18 cellular contexts compared by ENCODE assay signal in genomic region chr6:12339808-12340487, GRCh38. TPM values are rescaled to one million over a fixed set of nuclear protein-coding genes. Genes with fewer than 3 reads are reported as not detected.
DNase-seq lines count a peak whose midpoint lies in the region; ATAC-seq, FAIRE-seq and TF ChIP-seq lines count a peak whose summit lies in the region.
"Had no signal": no experiment of that assay in that cellular context is flagged by ENCODE, and none has a peak within 500 bp of the region (broad histone marks: within the 10 kb centered on the region; RNA-seq: fewer than 3 reads in every experiment).

No MANE protein-coding gene starts in this region.

- 18% methylated on average over 4 of the region's 12 CpGs; no CpG with 5 or more reads in 1 of the 2 experiments for WGBS in IMR-90 (ENCODE audit: extremely low coverage in 2 of 2, insufficient read length in 1 of 2), 2 experiments
- WGBS in K562 (ENCODE audit: insufficient coverage, low coverage, missing lambda C conversion rate), result under 1% methylated on average over 12 of the region's 12 CpGs
- WGBS in mesenchymal stem cell, result 85% methylated on average over 11 of the region's 12 CpGs
- 81 to 85% methylated on average over 12 of the region's 12 CpGs for WGBS in pancreas, 2 donors

- H3K9ac ChIP-seq in IMR-90 (ENCODE audit: low read depth, low read length) (no peak overlapping the region), K562 (ENCODE audit: insufficient read depth in 1 of 2, low read depth in 2 of 2, low read length in 2 of 2) (no peak overlapping the region), mesenchymal stem cell (ENCODE audit: low read length) (no peak overlapping the region)

- POLR2A ChIA-PET in IMR-90 (lab: Charles Lee; ENCODE audit: unreplicated experiment) (no interaction called here), K562 (lab: Yijun Ruan, JAX) (no interaction called here)

- H2BK120ac ChIP-seq in IMR-90 (ENCODE audit: low read depth, low read length) (no peak overlapping the region), mesenchymal stem cell (ENCODE audit: low read depth, low read length) (no peak overlapping the region)

- dilution Hi-C loops in IMR-90 (cut with HindIII; ENCODE audit: low sequenced_read_pairs, unreplicated experiment), result no loop called here

- no peak overlapping the region for H3K18ac ChIP-seq in IMR-90 (ENCODE audit: low read depth, low read length)
- no peak overlapping the region for H3K18ac ChIP-seq in mesenchymal stem cell (ENCODE audit: low read depth in 1 of 2, low read length in 2 of 2)

- H3K27ac ChIP-seq in IMR-90 (ENCODE audit: insufficient read depth, low read length) (no peak overlapping the region), K562 (ENCODE audit: extremely low read depth, low read depth, low read length) (no peak overlapping the region), mesenchymal stem cell (ENCODE audit: low read length, poor library complexity, severe bottlenecking) (no peak overlapping the region), pancreas (peak overlapping the region in 1 of 4 donors; percentile 25)
- H3K27ac ChIP-seq: HL-60 had no signal

- no peak overlapping the region for H2AK9ac ChIP-seq in IMR-90 (replicated peaks; ENCODE audit: low read depth, low read length, poor library complexity)

- no peak overlapping the region for H3K56ac ChIP-seq in IMR-90 (ENCODE audit: extremely low read depth, insufficient read depth, low read length)

- H3K27me3 ChIP-seq in IMR-90 (ENCODE audit: control insufficient read depth, insufficient read depth, low read length) (peaks cover 5% of the 10 kb centered on the region; the same call in 1 of the 2 replicates), K562 (ENCODE audit: control insufficient read depth in 2 of 2, insufficient read depth in 2 of 2, low read length in 2 of 2) (peaks cover 23 to 41% of the 10 kb centered on the region in 2 experiments), mesenchymal stem cell (ENCODE audit: control insufficient read depth in 1 of 2, insufficient read depth in 1 of 2, low read length in 2 of 2) (peaks cover 0 to 45% of the 10 kb centered on the region in 2 experiments), pancreas (no peaks in the 10 kb centered on the region)

- no peaks in the 10 kb centered on the region for H3K36me3 ChIP-seq in IMR-90 (ENCODE audit: control insufficient read depth, insufficient read depth, low read length)
- H3K36me3 ChIP-seq in K562 (ENCODE audit: control insufficient read depth, insufficient read depth, low read length), result no peaks in the 10 kb centered on the region
- H3K36me3 ChIP-seq in mesenchymal stem cell (ENCODE audit: control insufficient read depth in 1 of 2, insufficient read depth in 2 of 2, low read depth in 1 of 2, low read length in 2 of 2), result no peaks in the 10 kb centered on the region
- H3K36me3 ChIP-seq in pancreas, result no peaks in the 10 kb centered on the region
- H3K36me3 ChIP-seq: HAP-1 had no signal

- CTCF ChIA-PET in IMR-90 (lab: Yijun Ruan, JAX), result no interaction called here
- CTCF ChIA-PET in K562 (lab: Yijun Ruan, JAX; ENCODE audit: low intra/inter-chr PET ratio), result no interaction called here

- BruUV-seq in IMR-90 (replicated peaks; lab: Mats Ljungman, UMichigan) (no TSS peak), K562 (replicated peaks; lab: Mats Ljungman, UMichigan) (no TSS peak)

- FAIRE-seq in K562 (lab: Jason Lieb, UNC) (no peak), pancreas (lab: Jason Lieb, UNC) (no peak)

- H4K8ac ChIP-seq in IMR-90 (ENCODE audit: low read depth in 2 of 2, low read length in 2 of 2) (no peak overlapping the region), mesenchymal stem cell (ENCODE audit: low read length) (no peak overlapping the region)

- ATAC-seq in IMR-90 (ENCODE audit: low read depth) (no peak), K562 (peak; percentile 29; the same call in 1 of the 3 replicates), GM18502 (IDR thresholded peaks at IDR 0.05; ENCODE audit: poor library complexity, unreplicated experiment) (no peak), pancreas (no peak)
- ATAC-seq: PC-3, T-cell had no signal

- H3K23ac ChIP-seq in IMR-90 (ENCODE audit: low read depth, low read length) (no peak overlapping the region; the same call in 1 of the 2 replicates), mesenchymal stem cell (ENCODE audit: low read length in 2 of 2) (peak overlapping the region in 1 of 2 experiments; percentile 10)

- TF ChIP-seq CTCF in IMR-90 (conservative IDR thresholded peaks at IDR 0.05; ENCODE audit: low read depth, low read length) (no peak), K562 (IDR thresholded peaks at IDR 0.05 in 2 of 3, conservative IDR thresholded peaks at IDR 0.05 in 1 of 3; ENCODE audit: insufficient read depth in 2 of 3, low read depth in 1 of 3, low read length in 3 of 3) (no peak), pancreas (IDR thresholded peaks at IDR 0.05) (no peak)

- no peak overlapping the region for H3K4me3 ChIP-seq in IMR-90 (ENCODE audit: insufficient read depth, low read depth, low read length)
- no peak overlapping the region for H3K4me3 ChIP-seq in K562
- no peak overlapping the region for H3K4me3 ChIP-seq in mesenchymal stem cell (ENCODE audit: insufficient read depth in 1 of 2, low read depth in 1 of 2, low read length in 2 of 2)
- no peak overlapping the region for H3K4me3 ChIP-seq in pancreas
- H3K4me3 ChIP-seq: HAP-1 had no signal

- H2BK20ac ChIP-seq in IMR-90 (ENCODE audit: low read depth, low read length), result no peak overlapping the region

- H4K91ac ChIP-seq in IMR-90 (ENCODE audit: insufficient read depth, low read depth, low read length) (no peak overlapping the region), mesenchymal stem cell (ENCODE audit: low read length) (no peak overlapping the region)

- H3K79me1 ChIP-seq in IMR-90 (ENCODE audit: low read depth in 1 of 2, low read length in 2 of 2) (no peaks in the 10 kb centered on the region), mesenchymal stem cell (replicated peaks; ENCODE audit: low read length, poor library complexity, severe bottlenecking) (no peaks in the 10 kb centered on the region)

- peak overlapping the region; percentile 24; the same call in 1 of the 2 replicates for H3K4ac ChIP-seq in IMR-90 (ENCODE audit: low read depth, low read length)
- no peak overlapping the region for H3K4ac ChIP-seq in mesenchymal stem cell (ENCODE audit: low read depth in 1 of 2, low read length in 2 of 2)

- no peaks in the 10 kb centered on the region; the same call in 1 of the 2 replicates for H3K9me1 ChIP-seq in IMR-90 (ENCODE audit: insufficient read depth, low read length)
- no peaks in the 10 kb centered on the region for H3K9me1 ChIP-seq in K562 (ENCODE audit: control insufficient read depth, insufficient read depth, low read length)

- H2BK12ac ChIP-seq in mesenchymal stem cell (ENCODE audit: low read length in 2 of 2), result no peak overlapping the region

- H3K4me1 ChIP-seq in IMR-90 (ENCODE audit: control insufficient read depth, insufficient read depth, low read length) (peaks cover 7% of the 10 kb centered on the region), K562 (replicated peaks in 1 of 2; ENCODE audit: control insufficient read depth in 2 of 2, insufficient read depth in 2 of 2, low read length in 2 of 2) (no peaks in the 10 kb centered on the region), mesenchymal stem cell (ENCODE audit: control insufficient read depth, insufficient read depth, low read depth, low read length) (peaks cover 19% of the 10 kb centered on the region), pancreas (peaks cover 28 to 52% (median 52%) of the 10 kb centered on the region in 3 donors)

- H2BK15ac ChIP-seq in IMR-90 (ENCODE audit: low read depth, low read length) (no peak overlapping the region), mesenchymal stem cell (ENCODE audit: low read depth, poor library complexity, severe bottlenecking) (no peak overlapping the region)

- in situ Hi-C loops in IMR-90 (cut with MboI; ENCODE audit: low sequenced_read_pairs) (no loop called here), K562 (cut with MboI) (no loop called here)

- no peak overlapping the region for H3K14ac ChIP-seq in IMR-90 (replicated peaks; ENCODE audit: low read depth, low read length)
- H3K14ac ChIP-seq in mesenchymal stem cell (ENCODE audit: low read length in 2 of 2), result no peak overlapping the region

- H4K20me1 ChIP-seq in IMR-90 (ENCODE audit: insufficient read depth, low read length) (no peaks in the 10 kb centered on the region), K562 (replicated peaks; ENCODE audit: control insufficient read depth, insufficient read depth, low read length) (no peaks in the 10 kb centered on the region)

- H3K4me2 ChIP-seq in IMR-90 (ENCODE audit: low read depth, low read length), result no peak overlapping the region
- H3K4me2 ChIP-seq in K562 (ENCODE audit: insufficient read depth, low read length), result no peak overlapping the region
- H3K4me2 ChIP-seq in mesenchymal stem cell (ENCODE audit: low read length, poor library complexity, severe bottlenecking), result no peak overlapping the region

- H3K79me2 ChIP-seq in K562 (ENCODE audit: control insufficient read depth, insufficient read depth, low read length), result no peaks in the 10 kb centered on the region

- H2AK5ac ChIP-seq in IMR-90 (ENCODE audit: low read depth, low read length) (no peak overlapping the region), mesenchymal stem cell (ENCODE audit: low read length, severe bottlenecking) (peak overlapping the region; percentile 57)

- H4K5ac ChIP-seq in IMR-90 (ENCODE audit: low read depth, low read length), result no peak overlapping the region

- H2BK5ac ChIP-seq in IMR-90 (ENCODE audit: low read depth, low read length, poor library complexity, severe bottlenecking), result no peak overlapping the region
- H2BK5ac ChIP-seq in mesenchymal stem cell (ENCODE audit: low read depth, low read length, poor library complexity, severe bottlenecking), result no peak overlapping the region

- no peaks in the 10 kb centered on the region for H3K9me3 ChIP-seq in IMR-90 (ENCODE audit: control insufficient read depth, insufficient read depth, low read length)
- no peaks in the 10 kb centered on the region for H3K9me3 ChIP-seq in K562 (replicated peaks; ENCODE audit: control insufficient read depth, insufficient read depth, low read depth, low read length)
- no peaks in the 10 kb centered on the region for H3K9me3 ChIP-seq in mesenchymal stem cell (ENCODE audit: control insufficient read depth, low read length)
- no peaks in the 10 kb centered on the region for H3K9me3 ChIP-seq in pancreas
- H3K9me3 ChIP-seq: HAP-1 had no signal

- TF ChIP-seq EP300 in K562 (IDR thresholded peaks at IDR 0.05; ENCODE audit: low read length), result no peak

- intact Hi-C loops in IMR-90 (cut with micrococcal nuclease), result no loop called here
- intact Hi-C loops in K562 (cut with micrococcal nuclease), result no loop called here
- intact Hi-C loops in pancreas (cut with DNase I), result no loop called here

- H2AFZ ChIP-seq in IMR-90 (replicated peaks; ENCODE audit: low read length, poor library complexity) (peak overlapping the region; percentile 18), K562 (ENCODE audit: low read depth, low read length) (no peak overlapping the region), mesenchymal stem cell (ENCODE audit: low read depth, low read length) (no peak overlapping the region)

- TF ChIP-seq POLR2A in IMR-90 (IDR thresholded peaks at IDR 0.05; ENCODE audit: low read depth, low read length) (no peak), K562 (conservative IDR thresholded peaks at IDR 0.05) (no peak)

- DNase-seq in Ammon's horn (ENCODE audit: low spot score), result peak; percentile 9
- DNase-seq in IMR-90, result no peak
- no peak for DNase-seq in K562 (ENCODE audit: extremely low read depth in 1 of 4, low spot score in 3 of 4)
- no peak for DNase-seq in mesenchymal stem cell
- no peak for DNase-seq in activated CD4-positive, alpha-beta T cell treated with anti-CD3 and anti-CD28 coated beads, Interleukin-2, amount 50 U/mL, for 4 hours
- no peak for DNase-seq in pancreas
- DNase-seq: CD4-positive, alpha-beta memory T cell; DMS79 treated with DMSO at 0.1 percent for 48 hours; KBM-7; NCI-H1417 treated with DMSO at 0.1 percent for 48 hours; NCI-H1930; NCI-H226; NCI-H526 treated with DMSO at 0.1 percent for 48 hours; PC-3; T-cell had no signal

- TF ChIP-seq RAD21 in IMR-90 (IDR thresholded peaks at IDR 0.05; ENCODE audit: low read length) (no peak), K562 (CRISPR knock-in tag; conservative IDR thresholded peaks at IDR 0.05 in 1 of 2, IDR thresholded peaks at IDR 0.05 in 1 of 2) (no peak)

RNA-seq across cellular contexts. Expression of gene EDN1, which starts 49.8 kb away (rescaled TPM):
- total RNA-seq in IMR-90 (2012; rRNA removed), result 5.6 and 8.6 TPM in 2 replicates
- 8.5 and 9.0 TPM in 2 replicates for polyA plus RNA-seq in IMR-90 (2012; rRNA removed)
- 3.2 and 5.6 TPM in 2 replicates for polyA plus RNA-seq in IMR-90 (2012; cell fraction: cytosol; rRNA removed)
- 7.5 and 15.6 TPM in 2 replicates for polyA plus RNA-seq in IMR-90 (2012; cell fraction: nucleus; rRNA removed; ENCODE audit: low replicate concordance)
- not detected in 2 replicates for total RNA-seq in K562 (2011; cell fraction: chromatin; rRNA removed; ENCODE audit: low replicate concordance)
- total RNA-seq in K562 (2011; cell fraction: nucleolus; rRNA removed), result not detected in 2 replicates
- not detected in 2 replicates for total RNA-seq in K562 (2011; cell fraction: nucleoplasm; rRNA removed)
- total RNA-seq in K562 (2014; rRNA removed), result not detected in 2 replicates
- total RNA-seq in K562 (2014; rRNA removed; fragmentation: Illumina TruSeq; extraction: Trizol), result not detected in 2 replicates
- total RNA-seq in K562 (2015; rRNA removed; fragmentation: Illumina TruSeq; extraction: Trizol), result 0.08 TPM in 1 of 2 replicates, not detected in the other
- total RNA-seq in K562 (2021), result not detected in 2 replicates
- polyA plus RNA-seq in K562 (2011; rRNA removed), result 0.03 TPM in 1 of 2 replicates, not detected in the other
- 0.06 and 0.07 TPM in 2 replicates for polyA plus RNA-seq in K562 (2011; cell fraction: cytosol; rRNA removed)
- 0.10 and 0.25 TPM in 2 replicates for polyA plus RNA-seq in K562 (2011; cell fraction: nucleus; rRNA removed)
- polyA plus RNA-seq in K562 (2012), result 0.05 and 0.10 TPM in 2 replicates
- polyA plus RNA-seq in K562 (2014; fragmentation: Illumina TruSeq; extraction: Trizol), result 0.06 and 0.07 TPM in 2 replicates
- not detected for polyA plus RNA-seq in K562 (2014; fragmentation: Nextera tagmentation; extraction: Ambion mirVana)
- 0.07 TPM in 1 of 2 replicates, not detected in the other for polyA plus RNA-seq in K562 (2014; rRNA removed)
- polyA minus RNA-seq in K562 (2011; rRNA and poly(A)+ RNA removed), result not detected in 2 replicates
- not detected in 2 replicates for polyA minus RNA-seq in K562 (2011; cell fraction: cytosol; rRNA and poly(A)+ RNA removed)
- polyA minus RNA-seq in K562 (2011; cell fraction: nucleus; rRNA and poly(A)+ RNA removed), result not detected in 2 replicates
- 3.7 TPM for polyA plus RNA-seq in mesenchymal stem cell (2013, experiment 1 of 2)
- polyA plus RNA-seq in mesenchymal stem cell (2013, experiment 2 of 2), result 3.2 TPM
- total RNA-seq in pancreas, result 10 to 100 TPM in 2 of 6 donors, 1 to 10 TPM in 4; 2.4 to 16.0 (median 3.8) TPM
- polyA plus RNA-seq in pancreas, result 1 to 10 TPM; 5.9 to 7.3 TPM
- polyA plus RNA-seq: CD4-positive, alpha-beta memory T cell had no signal
